ENCODE assay signal across 16 cellular contexts in the genomic region with DNA sequence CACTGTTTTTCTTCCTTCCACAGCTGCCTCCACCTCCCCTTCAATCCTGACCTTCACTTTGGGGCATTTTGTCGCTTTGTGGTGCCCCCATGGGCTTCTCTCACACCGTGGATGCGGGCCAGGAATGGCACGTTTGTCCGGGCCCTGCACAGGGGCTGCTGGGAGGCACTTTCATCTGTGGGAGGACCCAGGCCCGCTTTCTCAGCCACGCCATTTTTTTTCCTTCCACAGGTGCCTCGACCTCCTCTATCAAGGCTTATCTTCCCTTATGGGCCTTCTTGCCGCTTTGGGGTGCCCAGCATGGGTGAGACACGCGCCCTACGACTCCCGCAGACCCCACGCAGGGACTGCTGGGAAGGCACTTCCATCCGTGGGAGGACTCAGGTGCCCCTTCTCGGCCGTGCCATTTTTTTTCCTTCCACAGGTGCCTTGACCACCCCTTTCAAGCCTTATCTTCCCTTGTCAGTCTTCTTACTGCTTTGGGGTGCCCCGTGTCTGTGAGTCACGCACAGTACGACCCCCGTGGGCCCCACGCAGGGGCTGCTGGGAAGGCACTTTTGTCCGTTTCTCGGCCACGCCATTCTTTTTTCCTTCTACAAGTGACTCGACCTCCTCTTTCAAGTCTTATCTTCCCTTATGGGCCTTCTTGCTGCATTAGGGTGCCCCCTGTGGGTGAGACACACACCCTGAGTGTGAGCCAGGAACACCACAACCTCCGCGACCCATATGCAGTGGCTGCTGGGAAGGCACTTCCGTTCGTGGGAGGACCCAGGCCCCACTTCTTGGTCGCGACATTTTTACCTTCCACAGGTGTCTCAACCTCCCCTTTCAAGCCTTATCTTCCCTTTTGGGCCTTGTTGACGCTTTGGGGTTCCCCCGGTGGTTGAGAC.
A peak's percentile ranks its signal among the peaks of the same experiment; 100 is the strongest.
DNase-seq lines count a peak whose midpoint lies in the region; ATAC-seq and TF ChIP-seq lines count a peak whose summit lies in the region.
"Had no signal": no experiment of that assay in that cellular context is flagged by ENCODE, and none has a peak within 500 bp of the region (broad histone marks: within the 10 kb centered on the region; RNA-seq: fewer than 3 reads in every experiment).

No MANE protein-coding gene starts in this region.

- H3K9me3 Mint-ChIP-seq in chondrocyte (ENCODE audit: low read depth) (peaks cover 37% of the 10 kb centered on the region), endodermal cell (no peaks in the 10 kb centered on the region)

- TF ChIP-seq CTCF in chondrocyte (IDR thresholded peaks at IDR 0.05) (no peak), spleen (IDR thresholded peaks at IDR 0.05 in 8 of 11, conservative IDR thresholded peaks at IDR 0.05 in 3 of 11) (no peak), endodermal cell (conservative IDR thresholded peaks at IDR 0.05) (no peak)

- no peak for ATAC-seq in HG03521 (IDR thresholded peaks at IDR 0.05; ENCODE audit: unreplicated experiment)
- ATAC-seq: esophagus mucosa had no signal

- DNase-seq in activated T-cell treated with anti-CD3 and anti-CD28 coated beads, Interleukin-2, amount 50 U/mL, for 1 hour: peak; percentile 4
- DNase-seq in activated T-cell treated with anti-CD3 and anti-CD28 coated beads for 4 hours (no peak), NCI-H526 treated with DMSO at 0.1 percent for 48 hours (lab: John Stamatoyannopoulos, UW) (peak; percentile 13), chondrocyte (ENCODE audit: low spot score) (peak; percentile 82), spleen (peak; percentile 47), endodermal cell (no peak), NCI-H2227 treated with DMSO at 0.1 percent for 48 hours (lab: John Stamatoyannopoulos, UW) (no peak)
- DNase-seq: activated CD4-positive, alpha-beta T cell treated with anti-CD3 and anti-CD28 coated beads, Interleukin-2, amount 10 ng/mL, durations not matched to agents 24 days and 14 days; activated naive CD4-positive, alpha-beta T cell treated with Interleukin-2 at 50 U/mL for 16 hours; central memory CD4-positive, alpha-beta T cell; DMS79 treated with DMSO at 0.1 percent for 48 hours; GOT3; MV-4-11 had no signal

- H3K36me3 Mint-ChIP-seq in chondrocyte (ENCODE audit: low read depth) (no peaks in the 10 kb centered on the region), endodermal cell (ENCODE audit: low read depth) (peaks cover 13% of the 10 kb centered on the region)

- H3K9me3 ChIP-seq in spleen (peaks cover 0 to 100% (median 84%) of the 10 kb centered on the region in 8 donors), endodermal cell (ENCODE audit: control insufficient read depth, low read length) (peaks cover 36% of the 10 kb centered on the region)
- H3K9me3 ChIP-seq: prostate gland had no signal

- H3K4me3 ChIP-seq in spleen (no peak overlapping the region), endodermal cell (ENCODE audit: low read length) (no peak overlapping the region)
- H3K4me3 ChIP-seq: prostate gland had no signal

- 72 to 84% (median 79%) methylated on average over 34 of the region's 34 CpGs for WGBS in spleen, 5 donors
- WGBS in endodermal cell (ENCODE audit: insufficient coverage in 1 of 2, insufficient read length in 1 of 2), 2 experiments: 75 to 81% methylated on average over 30 to 34 of the region's 34 CpGs

- no peaks in the 10 kb centered on the region for H3K27me3 ChIP-seq in spleen (replicated peaks in 1 of 7)
- H3K27me3 ChIP-seq in endodermal cell (ENCODE audit: control insufficient read depth, insufficient read depth, low read length, poor library complexity, severe bottlenecking): no peaks in the 10 kb centered on the region

- intact Hi-C loops in spleen (cut with DNase I; ENCODE audit: low total_unique reads): no loop called here

- no peak overlapping the region for H3K27ac Mint-ChIP-seq in chondrocyte (ENCODE audit: unreplicated experiment)
- H3K27ac Mint-ChIP-seq in endodermal cell: no peak overlapping the region
- H3K27ac Mint-ChIP-seq: activated CD4-positive, alpha-beta T cell treated with anti-CD3 and anti-CD28 coated beads, Interleukin-2, amount 10 ng/mL, durations not matched to agents 24 days and 14 days had no signal

- TF ChIP-seq POLR2A in spleen (IDR thresholded peaks at IDR 0.05): no peak

- H3K27me3 Mint-ChIP-seq in chondrocyte (ENCODE audit: low read depth) (no peaks in the 10 kb centered on the region), endodermal cell (ENCODE audit: insufficient read depth) (peaks cover 2% of the 10 kb centered on the region)
- H3K27me3 Mint-ChIP-seq: activated CD4-positive, alpha-beta T cell treated with anti-CD3 and anti-CD28 coated beads, Interleukin-2, amount 10 ng/mL, durations not matched to agents 24 days and 14 days had no signal

- H3K4me3 Mint-ChIP-seq in chondrocyte (ENCODE audit: unreplicated experiment) (no peak overlapping the region), endodermal cell (no peak overlapping the region)
- H3K4me3 Mint-ChIP-seq: activated CD4-positive, alpha-beta T cell treated with anti-CD3 and anti-CD28 coated beads, Interleukin-2, amount 10 ng/mL, durations not matched to agents 24 days and 14 days had no signal

- H3K27ac ChIP-seq in spleen (no peak overlapping the region), endodermal cell (ENCODE audit: low read depth, low read length) (no peak overlapping the region)
- H3K27ac ChIP-seq: prostate gland had no signal

- H3K4me1 ChIP-seq in spleen (no peaks in the 10 kb centered on the region), endodermal cell (ENCODE audit: control insufficient read depth, insufficient read depth, low read length) (no peaks in the 10 kb centered on the region)
- H3K4me1 ChIP-seq: prostate gland had no signal

- no peaks in the 10 kb centered on the region for H3K4me1 Mint-ChIP-seq in chondrocyte (ENCODE audit: low read depth)
- H3K4me1 Mint-ChIP-seq in endodermal cell: no peaks in the 10 kb centered on the region
- H3K4me1 Mint-ChIP-seq: activated CD4-positive, alpha-beta T cell treated with anti-CD3 and anti-CD28 coated beads, Interleukin-2, amount 10 ng/mL, durations not matched to agents 24 days and 14 days had no signal

- H3K36me3 ChIP-seq in spleen (no peaks in the 10 kb centered on the region), endodermal cell (ENCODE audit: control insufficient read depth, insufficient read depth, low read length) (no peaks in the 10 kb centered on the region)
- H3K36me3 ChIP-seq: prostate gland had no signal

- no peak overlapping the region for H3K9ac ChIP-seq in endodermal cell (ENCODE audit: extremely low read depth, low read length, poor library complexity, severe bottlenecking)

Comparison
In these comparisons a context has a peak if more than half of its experiments do, and no peak if none do; other contexts are left out.
1. DNase-seq: peak in activated T-cell treated with anti-CD3 and anti-CD28 coated beads, Interleukin-2, amount 50 U/mL, for 1 hour (single experiment), NCI-H526 treated with DMSO at 0.1 percent for 48 hours (single experiment), chondrocyte (single experiment) and spleen (single experiment); none in activated T-cell treated with anti-CD3 and anti-CD28 coated beads for 4 hours (single experiment), endodermal cell (single experiment) and NCI-H2227 treated with DMSO at 0.1 percent for 48 hours (single experiment).